Comparison of ENCODE assay signal across 8 cellular contexts in the genomic region with DNA sequence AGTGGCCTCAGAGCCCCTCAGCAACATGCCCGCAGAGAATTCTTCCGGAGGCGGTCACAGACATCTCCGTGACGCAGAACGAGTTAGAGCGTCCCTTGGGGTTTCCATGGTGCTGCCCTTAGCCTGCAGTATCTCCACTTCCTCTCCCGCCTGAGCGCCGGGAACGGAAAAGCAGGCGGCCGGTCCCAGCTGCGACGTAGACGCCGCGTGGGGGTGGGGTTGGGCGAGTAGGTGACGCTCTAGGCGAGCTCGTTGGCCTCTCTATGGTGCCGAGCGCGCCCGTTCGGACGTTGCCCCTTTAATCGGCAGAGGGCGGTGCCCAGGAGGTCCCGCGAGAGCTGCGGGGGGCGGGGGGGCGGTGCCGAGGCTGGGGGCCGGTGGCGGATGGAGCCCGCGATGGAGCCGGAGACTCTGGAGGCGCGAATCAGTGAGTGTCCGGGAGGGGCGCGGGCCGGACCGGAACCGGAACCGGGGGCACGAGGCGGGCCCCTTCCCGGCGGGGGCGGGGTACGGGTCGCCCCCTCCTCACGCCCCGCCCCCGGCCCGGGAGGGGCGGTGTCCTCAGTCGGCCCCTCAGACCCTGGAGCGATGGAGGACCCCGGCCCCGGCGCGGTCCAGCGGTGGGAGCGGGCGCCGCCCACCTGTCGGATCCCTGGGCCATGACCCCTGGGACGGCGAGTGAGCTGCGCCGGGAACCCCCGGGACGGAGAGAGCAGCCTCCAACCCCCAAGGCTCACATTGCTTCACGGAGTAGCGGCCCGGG. TPM values are rescaled to one million over a fixed set of nuclear protein-coding genes. Genes with fewer than 3 reads are reported as not detected.
DNase-seq lines count a peak whose midpoint lies in the region; TF ChIP-seq lines count a peak whose summit lies in the region.

A gene with protein sequence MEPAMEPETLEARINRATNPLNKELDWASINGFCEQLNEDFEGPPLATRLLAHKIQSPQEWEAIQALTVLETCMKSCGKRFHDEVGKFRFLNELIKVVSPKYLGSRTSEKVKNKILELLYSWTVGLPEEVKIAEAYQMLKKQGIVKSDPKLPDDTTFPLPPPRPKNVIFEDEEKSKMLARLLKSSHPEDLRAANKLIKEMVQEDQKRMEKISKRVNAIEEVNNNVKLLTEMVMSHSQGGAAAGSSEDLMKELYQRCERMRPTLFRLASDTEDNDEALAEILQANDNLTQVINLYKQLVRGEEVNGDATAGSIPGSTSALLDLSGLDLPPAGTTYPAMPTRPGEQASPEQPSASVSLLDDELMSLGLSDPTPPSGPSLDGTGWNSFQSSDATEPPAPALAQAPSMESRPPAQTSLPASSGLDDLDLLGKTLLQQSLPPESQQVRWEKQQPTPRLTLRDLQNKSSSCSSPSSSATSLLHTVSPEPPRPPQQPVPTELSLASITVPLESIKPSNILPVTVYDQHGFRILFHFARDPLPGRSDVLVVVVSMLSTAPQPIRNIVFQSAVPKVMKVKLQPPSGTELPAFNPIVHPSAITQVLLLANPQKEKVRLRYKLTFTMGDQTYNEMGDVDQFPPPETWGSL (plus strand): TSS at position 358 of the 763 bp plus-strand sequence. CDS start 27 bp downstream, at position 385.

- no peak within 1 kb of the TSS for H4K91ac ChIP-seq in neuronal stem cell (ENCODE audit: low read depth, low read length, poor library complexity)

- TF ChIP-seq POLR2A in NB4 (IDR thresholded peaks at IDR 0.05; ENCODE audit: extremely low read depth, insufficient read length) = no peak

- H3K27me3 ChIP-seq in neuronal stem cell (ENCODE audit: control insufficient read depth in 3 of 3, insufficient read depth in 3 of 3, low read depth in 1 of 3, low read length in 3 of 3) = peaks cover 0 to 7% (median 0%) of the 10 kb centered on the region in 3 experiments
- peaks cover 0 to 5% (median 0%) of the 10 kb centered on the region in 5 donors for H3K27me3 ChIP-seq in subcutaneous abdominal adipose tissue (ENCODE audit: control insufficient read depth in 5 of 5, insufficient read depth in 4 of 5, low read length in 5 of 5)

- H3K9me3 Mint-ChIP-seq in HFFc6 = no peaks in the 10 kb centered on the region
- H3K9me3 Mint-ChIP-seq in activated naive CD4-positive, alpha-beta T cell treated with anti-CD3 and anti-CD28 coated beads for 36 hours = no peaks in the 10 kb centered on the region

- H2BK12ac ChIP-seq in neuronal stem cell (ENCODE audit: low read length) = peak within 1 kb of the TSS; percentile 32

- no peaks in the 10 kb centered on the region for H3K79me1 ChIP-seq in neuronal stem cell (ENCODE audit: low read depth, low read length)

- intact Hi-C loops in activated naive CD4-positive, alpha-beta T cell treated with anti-CD3 and anti-CD28 coated beads for 36 hours (cut with micrococcal nuclease) = loop anchor here (1.0 to 5.0 kb wide), 12 partner anchors 16 to 486 kb away; a partner anchor contains a TSS

- peak within 1 kb of the TSS; percentile 98 for H2BK5ac ChIP-seq in neuronal stem cell (ENCODE audit: low read length)

- peak within 1 kb of the TSS; percentile 98 for H3K4me3 ChIP-seq in NB4 (ENCODE audit: low read depth, low read length)
- H3K4me3 ChIP-seq in neuronal stem cell (ENCODE audit: low read length in 2 of 2) = peak within 1 kb of the TSS; percentile 86 to 92
- H3K4me3 ChIP-seq in subcutaneous abdominal adipose tissue (ENCODE audit: low read depth in 1 of 5, low read length in 5 of 5) = peak within 1 kb of the TSS; percentile 80 to 90 (median 80)

- peak; percentile 86 for DNase-seq in GM04503 (ENCODE audit: low read depth)
- DNase-seq in HFFc6 = peak; percentile 95
- peak; percentile 98 for DNase-seq in NB4 (ENCODE audit: low read depth)
- DNase-seq in SK-N-DZ (ENCODE audit: low spot score) = peak; percentile 98
- peak; percentile 98 for DNase-seq in activated naive CD4-positive, alpha-beta T cell treated with anti-CD3 and anti-CD28 coated beads for 36 hours
- DNase-seq in foreskin melanocyte = peak; percentile 97
- DNase-seq in neuronal stem cell (ENCODE audit: low spot score) = peak; percentile 95

- peaks cover 2 to 15% of the 10 kb centered on the region in 2 donors for H3K36me3 ChIP-seq in neuronal stem cell (replicated peaks in 1 of 2; ENCODE audit: control insufficient read depth in 2 of 2, insufficient read depth in 2 of 2, low read length in 2 of 2)
- H3K36me3 ChIP-seq in subcutaneous abdominal adipose tissue (ENCODE audit: control insufficient read depth in 5 of 5, insufficient read depth in 5 of 5, low read length in 5 of 5) = no peaks in the 10 kb centered on the region

- H3K4ac ChIP-seq in neuronal stem cell (ENCODE audit: low read length) = peak within 1 kb of the TSS; percentile 97

- peaks cover 38% of the 10 kb centered on the region for H3K4me1 Mint-ChIP-seq in HFFc6 (ENCODE audit: low read depth)
- peaks cover 50% of the 10 kb centered on the region for H3K4me1 Mint-ChIP-seq in activated naive CD4-positive, alpha-beta T cell treated with anti-CD3 and anti-CD28 coated beads for 36 hours (ENCODE audit: low read depth)

- peak within 1 kb of the TSS; percentile 96 for H2BK120ac ChIP-seq in neuronal stem cell (ENCODE audit: low read depth, low read length)

- H2AK5ac ChIP-seq in neuronal stem cell (ENCODE audit: low read depth, low read length) = peak within 1 kb of the TSS; percentile 69

- H3K18ac ChIP-seq in neuronal stem cell (ENCODE audit: low read length) = peak within 1 kb of the TSS; percentile 99

- no peak within 1 kb of the TSS for H4K8ac ChIP-seq in neuronal stem cell (ENCODE audit: low read depth, low read length)

- peaks cover 9% of the 10 kb centered on the region; the same call in 1 of the 2 replicates for H3K36me3 Mint-ChIP-seq in HFFc6 (ENCODE audit: low read depth)
- H3K36me3 Mint-ChIP-seq in activated naive CD4-positive, alpha-beta T cell treated with anti-CD3 and anti-CD28 coated beads for 36 hours (ENCODE audit: low read depth) = no peaks in the 10 kb centered on the region

- peak; percentile 50 for TF ChIP-seq CTCF in HFFc6 (IDR thresholded peaks at IDR 0.05)
- no peak for TF ChIP-seq CTCF in NB4 (IDR thresholded peaks at IDR 0.05; ENCODE audit: low read depth, low read length)

- peak within 1 kb of the TSS; percentile 96 for H3K4me3 Mint-ChIP-seq in HFFc6
- H3K4me3 Mint-ChIP-seq in activated naive CD4-positive, alpha-beta T cell treated with anti-CD3 and anti-CD28 coated beads for 36 hours = peak within 1 kb of the TSS; percentile 86

- H2BK15ac ChIP-seq in neuronal stem cell (ENCODE audit: low read length) = peak within 1 kb of the TSS; percentile 81

- H3K9me3 ChIP-seq in neuronal stem cell (replicated peaks in 1 of 2; ENCODE audit: control insufficient read depth in 2 of 2, insufficient read depth in 1 of 2, low read depth in 1 of 2, low read length in 2 of 2) = no peaks in the 10 kb centered on the region
- no peaks in the 10 kb centered on the region for H3K9me3 ChIP-seq in subcutaneous abdominal adipose tissue (ENCODE audit: control insufficient read depth in 5 of 5, low read length in 5 of 5)

- H3K14ac ChIP-seq in neuronal stem cell (ENCODE audit: low read length) = peak within 1 kb of the TSS; percentile 67

- no CpG with 5 or more reads among the region's 82 CpGs for WGBS in neuronal stem cell (ENCODE audit: extremely low coverage in 2 of 2, insufficient read length in 2 of 2, insufficient replicate concordance in 1 of 2), 2 donors

- peak within 1 kb of the TSS; percentile 99 for H3K9ac ChIP-seq in neuronal stem cell (ENCODE audit: low read depth, low read length, poor library complexity)
- peak within 1 kb of the TSS; percentile 85 to 97 (median 88) for H3K9ac ChIP-seq in subcutaneous abdominal adipose tissue (ENCODE audit: low read length in 5 of 5)

- peak within 1 kb of the TSS; percentile 88 for H3K4me2 ChIP-seq in neuronal stem cell (ENCODE audit: insufficient read depth, low read length, poor library complexity, severe bottlenecking)

- H2AFZ ChIP-seq in neuronal stem cell (ENCODE audit: low read length) = peak within 1 kb of the TSS; percentile 88

- H3K23ac ChIP-seq in neuronal stem cell (ENCODE audit: low read depth, low read length, poor library complexity) = peak within 1 kb of the TSS; percentile 80

- peaks cover 9% of the 10 kb centered on the region for H3K27me3 Mint-ChIP-seq in HFFc6 (ENCODE audit: insufficient read depth)
- H3K27me3 Mint-ChIP-seq in activated naive CD4-positive, alpha-beta T cell treated with anti-CD3 and anti-CD28 coated beads for 36 hours (ENCODE audit: low read depth) = no peaks in the 10 kb centered on the region

- peak within 1 kb of the TSS; percentile 98 for H3K27ac Mint-ChIP-seq in HFFc6
- peak within 1 kb of the TSS; percentile 98 for H3K27ac Mint-ChIP-seq in activated naive CD4-positive, alpha-beta T cell treated with anti-CD3 and anti-CD28 coated beads for 36 hours

- peak within 1 kb of the TSS; percentile 100 for H3K27ac ChIP-seq in neuronal stem cell (replicated peaks; ENCODE audit: low read length)
- H3K27ac ChIP-seq in subcutaneous abdominal adipose tissue (ENCODE audit: low read depth, low read length) = peak within 1 kb of the TSS; percentile 88

- peaks cover 11 to 14% of the 10 kb centered on the region in 2 donors for H3K4me1 ChIP-seq in neuronal stem cell (ENCODE audit: control insufficient read depth in 2 of 2, insufficient read depth in 1 of 2, low read depth in 1 of 2, low read length in 2 of 2)
- peaks cover 4 to 50% (median 43%) of the 10 kb centered on the region in 5 donors for H3K4me1 ChIP-seq in subcutaneous abdominal adipose tissue (ENCODE audit: control insufficient read depth in 5 of 5, insufficient read depth in 5 of 5, low read length in 5 of 5)

- CTCF ChIA-PET in activated naive CD4-positive, alpha-beta T cell treated with anti-CD3 and anti-CD28 coated beads for 36 hours (lab: Charles Lee) = interaction anchor here (0.7 to 5.0 kb wide), 15 partner anchors 13 to 255 kb away, joined by 3 to 42 read pairs (median 5); a partner anchor contains a TSS

RNA-seq across cellular contexts. Expression of the gene that starts here (rescaled TPM):
- total RNA-seq in HFFc6 (2021; fragmentation: NEBNext Ultra II Directional; extraction: Animal tissue kit (Norgen Biotek cat#: 25700)) = 10 to 100 TPM; 37.5 to 45.4 (median 41.5) TPM
- 57.2 and 63.0 TPM in 2 replicates for polyA plus RNA-seq in SK-N-DZ (2014; cell fraction: cytosol; rRNA removed)
- polyA plus RNA-seq in SK-N-DZ (2014; cell fraction: nucleus; rRNA removed) = 150 and 184 TPM in 2 replicates
- 10 to 100 TPM; 46.1 to 49.1 TPM for total RNA-seq in activated naive CD4-positive, alpha-beta T cell treated with anti-CD3 and anti-CD28 coated beads for 36 hours
- polyA plus RNA-seq in neuronal stem cell (2013, experiment 1 of 2) = 32.1 TPM
- 31.4 TPM for polyA plus RNA-seq in neuronal stem cell (2013, experiment 2 of 2)

Comparison
In these comparisons a context has a peak if more than half of its experiments do, and no peak if none do; other contexts are left out.
1. Peak in every context shown above with its lines: DNase-seq, H3K4me3 ChIP-seq and H3K27ac ChIP-seq.